ENCODE assay signal across 3 cellular contexts in genomic region chr5:23343121-23343520, GRCh38.
TF ChIP-seq lines count a peak whose summit lies in the region.

No MANE protein-coding gene starts in this region.

TF ChIP-seq in A549, 52 proteins besides CTCF, POLR2A, EP300 and RAD21:
- TF ChIP-seq RNF2 (IDR thresholded peaks at IDR 0.05; ENCODE audit: borderline replicate concordance, low read depth) (no peak), MAFK (IDR thresholded peaks at IDR 0.05; ENCODE audit: partially characterized antibody) (peak; percentile 76)

TF ChIP-seq in IMR-90, 13 proteins besides CTCF, POLR2A, EP300 and RAD21:
- TF ChIP-seq FOS (IDR thresholded peaks at IDR 0.05; ENCODE audit: low read depth, low read length) (no peak), SMC3 (IDR thresholded peaks at IDR 0.05; ENCODE audit: low read depth, low read length) (no peak), MAFK (IDR thresholded peaks at IDR 0.05; ENCODE audit: low read depth, low read length) (peak; percentile 89), CEBPB (IDR thresholded peaks at IDR 0.05; ENCODE audit: low read depth, low read length) (no peak), NFE2L2 (IDR thresholded peaks at IDR 0.05; ENCODE audit: low read depth, low read length) (no peak)

TF ChIP-seq in K562, 482 proteins besides CTCF, POLR2A, EP300 and RAD21:
- peak; percentile 88 for TF ChIP-seq ZNF316 (IDR thresholded peaks at IDR 0.05)
- TF ChIP-seq ADNP (tag; IDR thresholded peaks at IDR 0.05): no peak
- peak; percentile 70; the same call in 1 of the 2 replicates for TF ChIP-seq MAFF (IDR thresholded peaks at IDR 0.05; ENCODE audit: low read length)
- TF ChIP-seq, protein P1, sequence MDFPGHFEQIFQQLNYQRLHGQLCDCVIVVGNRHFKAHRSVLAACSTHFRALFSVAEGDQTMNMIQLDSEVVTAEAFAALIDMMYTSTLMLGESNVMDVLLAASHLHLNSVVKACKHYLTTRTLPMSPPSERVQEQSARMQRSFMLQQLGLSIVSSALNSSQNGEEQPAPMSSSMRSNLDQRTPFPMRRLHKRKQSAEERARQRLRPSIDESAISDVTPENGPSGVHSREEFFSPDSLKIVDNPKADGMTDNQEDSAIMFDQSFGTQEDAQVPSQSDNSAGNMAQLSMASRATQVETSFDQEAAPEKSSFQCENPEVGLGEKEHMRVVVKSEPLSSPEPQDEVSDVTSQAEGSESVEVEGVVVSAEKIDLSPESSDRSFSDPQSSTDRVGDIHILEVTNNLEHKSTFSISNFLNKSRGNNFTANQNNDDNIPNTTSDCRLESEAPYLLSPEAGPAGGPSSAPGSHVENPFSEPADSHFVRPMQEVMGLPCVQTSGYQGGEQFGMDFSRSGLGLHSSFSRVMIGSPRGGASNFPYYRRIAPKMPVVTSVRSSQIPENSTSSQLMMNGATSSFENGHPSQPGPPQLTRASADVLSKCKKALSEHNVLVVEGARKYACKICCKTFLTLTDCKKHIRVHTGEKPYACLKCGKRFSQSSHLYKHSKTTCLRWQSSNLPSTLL (IDR thresholded peaks at IDR 0.05): no peak
- TF ChIP-seq MAFG (tag; conservative IDR thresholded peaks at IDR 0.05): peak; percentile 66
- no peak for TF ChIP-seq MCM3 (IDR thresholded peaks at IDR 0.05)
- TF ChIP-seq, protein P2, sequence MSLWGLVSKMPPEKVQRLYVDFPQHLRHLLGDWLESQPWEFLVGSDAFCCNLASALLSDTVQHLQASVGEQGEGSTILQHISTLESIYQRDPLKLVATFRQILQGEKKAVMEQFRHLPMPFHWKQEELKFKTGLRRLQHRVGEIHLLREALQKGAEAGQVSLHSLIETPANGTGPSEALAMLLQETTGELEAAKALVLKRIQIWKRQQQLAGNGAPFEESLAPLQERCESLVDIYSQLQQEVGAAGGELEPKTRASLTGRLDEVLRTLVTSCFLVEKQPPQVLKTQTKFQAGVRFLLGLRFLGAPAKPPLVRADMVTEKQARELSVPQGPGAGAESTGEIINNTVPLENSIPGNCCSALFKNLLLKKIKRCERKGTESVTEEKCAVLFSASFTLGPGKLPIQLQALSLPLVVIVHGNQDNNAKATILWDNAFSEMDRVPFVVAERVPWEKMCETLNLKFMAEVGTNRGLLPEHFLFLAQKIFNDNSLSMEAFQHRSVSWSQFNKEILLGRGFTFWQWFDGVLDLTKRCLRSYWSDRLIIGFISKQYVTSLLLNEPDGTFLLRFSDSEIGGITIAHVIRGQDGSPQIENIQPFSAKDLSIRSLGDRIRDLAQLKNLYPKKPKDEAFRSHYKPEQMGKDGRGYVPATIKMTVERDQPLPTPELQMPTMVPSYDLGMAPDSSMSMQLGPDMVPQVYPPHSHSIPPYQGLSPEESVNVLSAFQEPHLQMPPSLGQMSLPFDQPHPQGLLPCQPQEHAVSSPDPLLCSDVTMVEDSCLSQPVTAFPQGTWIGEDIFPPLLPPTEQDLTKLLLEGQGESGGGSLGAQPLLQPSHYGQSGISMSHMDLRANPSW (CRISPR knock-in tag; IDR thresholded peaks at IDR 0.05): no peak
- TF ChIP-seq SAFB2 (IDR thresholded peaks at IDR 0.05; ENCODE audit: borderline replicate concordance, low read depth, low read length, severe bottlenecking): no peak
- TF ChIP-seq HDAC2 (IDR thresholded peaks at IDR 0.05): no peak
- TF ChIP-seq C11orf30 (IDR thresholded peaks at IDR 0.05; ENCODE audit: low read depth): peak; percentile 76
- TF ChIP-seq ZNF518B (CRISPR knock-in tag; IDR thresholded peaks at IDR 0.05): no peak
- TF ChIP-seq MAFK (IDR thresholded peaks at IDR 0.05; ENCODE audit: low read length): peak; percentile 84
